Comparison of ENCODE assay signal across 38 cellular contexts in the genomic region with DNA sequence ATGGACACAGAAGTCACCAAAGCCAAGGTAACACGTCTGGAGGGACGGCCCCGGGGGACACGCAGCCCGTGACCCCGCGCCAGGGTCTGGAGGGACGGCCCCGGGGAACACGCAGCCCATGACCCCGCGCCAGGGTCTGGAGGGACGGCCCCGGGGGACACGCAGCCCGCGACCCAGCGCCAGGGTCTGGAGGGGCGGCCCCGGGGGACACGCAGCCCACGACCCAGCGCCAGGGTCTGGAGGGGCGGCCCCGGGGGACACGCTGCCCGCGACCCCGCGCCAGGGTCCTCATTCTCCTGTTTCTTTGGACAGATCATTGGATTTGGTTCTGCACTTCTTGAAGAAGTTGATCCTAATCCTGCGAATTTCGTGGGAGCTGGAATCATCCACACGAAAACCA. TPM values are rescaled to one million over a fixed set of nuclear protein-coding genes. Genes with fewer than 3 reads are reported as not detected.
"Had no signal": no experiment of that assay in that cellular context is flagged by ENCODE, and none has a peak within 500 bp of the region (broad histone marks: within the 10 kb centered on the region; RNA-seq: fewer than 3 reads in every experiment).

No MANE protein-coding gene starts in this region.

- H3K27ac Mint-ChIP-seq: activated B cell treated with CpG ODN at 0.5 μM for 24 hours; activated CD4-positive, alpha-beta memory T cell treated with anti-CD3 and anti-CD28 coated beads for 36 hours; activated CD4-positive, alpha-beta T cell treated with anti-CD3 and anti-CD28 coated beads, Interleukin-2, amount 10 ng/mL, durations not matched to agents 24 days and 14 days; activated CD8-positive, alpha-beta T cell treated with anti-CD3 and anti-CD28 coated beads for 36 hours; activated naive CD4-positive, alpha-beta T cell treated with anti-CD3 and anti-CD28 coated beads for 36 hours; activated naive CD4-positive, alpha-beta T cell treated with anti-CD3 and anti-CD28 coated beads, Interleukin-2, amount 50 U/mL, for 72 hours; activated naive CD8-positive, alpha-beta T cell treated with anti-CD3 and anti-CD28 coated beads for 36 hours; activated T-cell treated with anti-CD3 and anti-CD28 coated beads, Interleukin-2, amount 50 U/mL, for 72 hours; activated T-helper 1 cell treated with anti-CD3 and anti-CD28 coated beads, Interleukin-12 subunit alpha, Interleukin-12 subunit beta, Interleukin-2, Interleukin-4 antibody, amounts not matched to agents 30 ng/mL and 10 ng/mL and 1 ng/mL, durations not matched to agents 14 hours and 24 hours and 36 hours; activated T-helper 17 cell treated with anti-CD3 and anti-CD28 coated beads, Interleukin-2, amount 50 U/mL, for 72 hours; T-helper 1 cell treated with Interleukin-12 subunit alpha and Interleukin-12 subunit beta and Interleukin-4 antibody, amounts not matched to agents 30 μg/mL and 1 μg/mL, for 36 hours; T-helper 2 cell treated with Interferon-gamma antibody and Interleukin-4, amounts not matched to agents 5 μg/mL and 100 μg/mL, for 36 hours had no signal

- H3K27me3 Mint-ChIP-seq: activated B cell treated with CpG ODN at 0.5 μM for 24 hours; activated CD4-positive, alpha-beta memory T cell treated with anti-CD3 and anti-CD28 coated beads for 36 hours; activated CD4-positive, alpha-beta T cell treated with anti-CD3 and anti-CD28 coated beads, Interleukin-2, amount 10 ng/mL, durations not matched to agents 24 days and 14 days; activated CD8-positive, alpha-beta T cell treated with anti-CD3 and anti-CD28 coated beads for 36 hours; activated naive CD8-positive, alpha-beta T cell treated with anti-CD3 and anti-CD28 coated beads for 36 hours; activated T-helper 17 cell treated with anti-CD3 and anti-CD28 coated beads, Interleukin-2, amount 50 U/mL, for 72 hours had no signal

- H3K27me3 ChIP-seq: adrenal gland, body of pancreas, brain microvascular endothelial cell, breast epithelium had no signal

- H3K9me3 ChIP-seq: adrenal gland, body of pancreas, breast epithelium had no signal

- DNase-seq: activated B cell treated with CpG ODN at 0.5 μM for 24 hours; activated CD4-positive, alpha-beta memory T cell treated with anti-CD3 and anti-CD28 coated beads for 36 hours; activated CD4-positive, alpha-beta T cell treated with anti-CD3 and anti-CD28 coated beads for 4 hours; activated CD4-positive, alpha-beta T cell treated with anti-CD3 and anti-CD28 coated beads, Interleukin-2, amount 10 ng/mL, durations not matched to agents 24 days and 14 days; activated CD4-positive, alpha-beta T cell treated with anti-CD3 and anti-CD28 coated beads, Interleukin-2, amount 50 U/mL, for 1 hour; activated CD4-positive, alpha-beta T cell treated with anti-CD3 and anti-CD28 coated beads, Interleukin-2, amount 50 U/mL, for 4 hours; activated CD4-positive, CD25-positive, alpha-beta regulatory T cell treated with anti-CD3 and anti-CD28 coated beads, Interleukin-2, amount 50 U/mL, for 72 hours; activated CD8-positive, alpha-beta memory T cell treated with anti-CD3 and anti-CD28 coated beads, Interleukin-2, amount 50 U/mL, for 4 hours; activated CD8-positive, alpha-beta T cell treated with anti-CD3 and anti-CD28 coated beads for 36 hours; activated effector memory CD4-positive, alpha-beta T cell treated with anti-CD3 and anti-CD28 coated beads, Interleukin-2, amount 50 U/mL, for 16 hours; activated gamma-delta T cell treated with Interleukin-2 at 50 U/mL for 16 hours; activated naive CD4-positive, alpha-beta T cell; activated naive CD4-positive, alpha-beta T cell treated with anti-CD3 and anti-CD28 coated beads for 36 hours; activated naive CD4-positive, alpha-beta T cell treated with anti-CD3 and anti-CD28 coated beads, Interleukin-2, amount 50 U/mL, for 16 hours; activated naive CD8-positive, alpha-beta T cell treated with anti-CD3 and anti-CD28 coated beads for 36 hours; activated T-cell treated with anti-CD3 and anti-CD28 coated beads for 4 hours; activated T-cell treated with anti-CD3 and anti-CD28 coated beads, Interleukin-2, amount 50 U/mL, for 1 hour; activated T-cell treated with anti-CD3 and anti-CD28 coated beads, Interleukin-2, amount 50 U/mL, for 4 hours; activated T-cell treated with anti-CD3 and anti-CD28 coated beads, Interleukin-2, amount 50 U/mL, for 72 hours; adrenal gland; amniotic stem cell; aorta; brain microvascular endothelial cell; central memory CD4-positive, alpha-beta T cell; T-helper 1 cell; T-helper 2 cell; T-helper 9 cell had no signal

- H3K27ac ChIP-seq: adrenal gland, brain microvascular endothelial cell, breast epithelium, VCaP had no signal

- H3K4me3 Mint-ChIP-seq: activated B cell treated with CpG ODN at 0.5 μM for 24 hours; activated CD4-positive, alpha-beta memory T cell treated with anti-CD3 and anti-CD28 coated beads for 36 hours; activated CD4-positive, alpha-beta T cell treated with anti-CD3 and anti-CD28 coated beads, Interleukin-2, amount 10 ng/mL, durations not matched to agents 24 days and 14 days; activated CD8-positive, alpha-beta T cell treated with anti-CD3 and anti-CD28 coated beads for 36 hours; activated naive CD4-positive, alpha-beta T cell treated with anti-CD3 and anti-CD28 coated beads for 36 hours; activated naive CD8-positive, alpha-beta T cell treated with anti-CD3 and anti-CD28 coated beads for 36 hours; activated T-cell treated with anti-CD3 and anti-CD28 coated beads, Interleukin-2, amount 50 U/mL, for 4 hours; activated T-cell treated with anti-CD3 and anti-CD28 coated beads, Interleukin-2, amount 50 U/mL, for 72 hours; activated T-helper 1 cell treated with anti-CD3 and anti-CD28 coated beads, Interleukin-12 subunit alpha, Interleukin-12 subunit beta, Interleukin-2, Interleukin-4 antibody, amounts not matched to agents 30 ng/mL and 10 ng/mL and 1 ng/mL, durations not matched to agents 14 hours and 24 hours and 36 hours; activated T-helper 17 cell treated with anti-CD3 and anti-CD28 coated beads, Interleukin-2, amount 50 U/mL, for 72 hours; T-helper 1 cell treated with Interleukin-12 subunit alpha and Interleukin-12 subunit beta and Interleukin-4 antibody, amounts not matched to agents 30 μg/mL and 1 μg/mL, for 36 hours; T-helper 2 cell treated with Interferon-gamma antibody and Interleukin-4, amounts not matched to agents 5 μg/mL and 100 μg/mL, for 36 hours had no signal

- H3K4me3 ChIP-seq: adrenal gland, body of pancreas, breast epithelium had no signal

- H3K9me3 Mint-ChIP-seq: activated B cell treated with CpG ODN at 0.5 μM for 24 hours; activated CD4-positive, alpha-beta memory T cell treated with anti-CD3 and anti-CD28 coated beads for 36 hours; activated CD4-positive, alpha-beta T cell treated with anti-CD3 and anti-CD28 coated beads, Interleukin-2, amount 10 ng/mL, durations not matched to agents 24 days and 14 days; activated CD8-positive, alpha-beta T cell treated with anti-CD3 and anti-CD28 coated beads for 36 hours; activated naive CD4-positive, alpha-beta T cell treated with anti-CD3 and anti-CD28 coated beads for 36 hours; activated naive CD4-positive, alpha-beta T cell treated with anti-CD3 and anti-CD28 coated beads, Interleukin-2, amount 50 U/mL, for 72 hours; activated naive CD8-positive, alpha-beta T cell treated with anti-CD3 and anti-CD28 coated beads for 36 hours; activated T-cell treated with anti-CD3 and anti-CD28 coated beads, Interleukin-2, amount 50 U/mL, for 4 hours; activated T-cell treated with anti-CD3 and anti-CD28 coated beads, Interleukin-2, amount 50 U/mL, for 72 hours; activated T-helper 1 cell treated with anti-CD3 and anti-CD28 coated beads, Interleukin-12 subunit alpha, Interleukin-12 subunit beta, Interleukin-2, Interleukin-4 antibody, amounts not matched to agents 30 ng/mL and 10 ng/mL and 1 ng/mL, durations not matched to agents 14 hours and 24 hours and 36 hours; activated T-helper 17 cell treated with anti-CD3 and anti-CD28 coated beads, Interleukin-2, amount 50 U/mL, for 72 hours; T-helper 1 cell treated with Interleukin-12 subunit alpha and Interleukin-12 subunit beta and Interleukin-4 antibody, amounts not matched to agents 30 μg/mL and 1 μg/mL, for 36 hours; T-helper 2 cell treated with Interferon-gamma antibody and Interleukin-4, amounts not matched to agents 5 μg/mL and 100 μg/mL, for 36 hours had no signal

- H3K4me1 ChIP-seq: adrenal gland, breast epithelium had no signal

- H3K4me1 Mint-ChIP-seq: activated B cell treated with CpG ODN at 0.5 μM for 24 hours; activated CD4-positive, alpha-beta T cell treated with anti-CD3 and anti-CD28 coated beads, Interleukin-2, amount 10 ng/mL, durations not matched to agents 24 days and 14 days; activated naive CD8-positive, alpha-beta T cell treated with anti-CD3 and anti-CD28 coated beads for 36 hours; activated T-helper 17 cell treated with anti-CD3 and anti-CD28 coated beads, Interleukin-2, amount 50 U/mL, for 72 hours had no signal

- ATAC-seq: activated CD8-positive, alpha-beta T cell treated with anti-CD3 and anti-CD28 coated beads for 36 hours; activated naive CD4-positive, alpha-beta T cell treated with anti-CD3 and anti-CD28 coated beads, Interleukin-2, amount 50 U/mL, for 72 hours; activated T-cell treated with anti-CD3 and anti-CD28 coated beads, Interleukin-2, amount 50 U/mL, for 4 hours; activated T-cell treated with anti-CD3 and anti-CD28 coated beads, Interleukin-2, amount 50 U/mL, for 72 hours; activated T-helper 17 cell treated with anti-CD3 and anti-CD28 coated beads, Interleukin-2, amount 50 U/mL, for 72 hours; body of pancreas had no signal

RNA-seq across cellular contexts. Expression of gene MUC6, which starts 27.1 kb away (rescaled TPM):
- total RNA-seq: activated B cell treated with CpG ODN at 0.5 μM for 24 hours; activated CD4-positive, alpha-beta memory T cell treated with anti-CD3 and anti-CD28 coated beads for 36 hours; activated CD4-positive, alpha-beta T cell treated with anti-CD3 and anti-CD28 coated beads, Interleukin-2, amount 10 ng/mL, durations not matched to agents 24 days and 14 days; activated CD8-positive, alpha-beta memory T cell treated with anti-CD3 and anti-CD28 coated beads for 36 hours; activated CD8-positive, alpha-beta T cell treated with anti-CD3 and anti-CD28 coated beads for 36 hours; activated naive CD4-positive, alpha-beta T cell treated with anti-CD3 and anti-CD28 coated beads for 36 hours; activated naive CD4-positive, alpha-beta T cell treated with anti-CD3 and anti-CD28 coated beads, Interleukin-2, amount 50 U/mL, for 72 hours; activated naive CD8-positive, alpha-beta T cell treated with anti-CD3 and anti-CD28 coated beads for 36 hours; activated T-cell treated with anti-CD3 and anti-CD28 coated beads, Interleukin-2, amount 50 U/mL, for 72 hours; activated T-helper 1 cell treated with anti-CD3 and anti-CD28 coated beads, Interleukin-12 subunit alpha, Interleukin-12 subunit beta, Interleukin-2, Interleukin-4 antibody, amounts not matched to agents 30 ng/mL and 10 ng/mL and 1 ng/mL, durations not matched to agents 14 hours and 24 hours and 36 hours; activated T-helper 17 cell treated with anti-CD3 and anti-CD28 coated beads, Interleukin-2, amount 50 U/mL, for 72 hours; aorta; astrocyte; cardiac septum had no signal
